Comparison of ENCODE assay signal across 22 cellular contexts in genomic region chr16:72021043-72021442, GRCh38. TPM values are rescaled to one million over a fixed set of nuclear protein-coding genes. Genes with fewer than 3 reads are reported as not detected.
DNase-seq lines count a peak whose midpoint lies in the region; ATAC-seq and TF ChIP-seq lines count a peak whose summit lies in the region.
"Had no signal": no experiment of that assay in that cellular context is flagged by ENCODE, and none has a peak within 500 bp of the region (broad histone marks: within the 10 kb centered on the region; RNA-seq: fewer than 3 reads in every experiment).

No MANE protein-coding gene starts in this region.

- no peak overlapping the region for H2AFZ ChIP-seq in neural progenitor cell (replicated peaks)

- H3K4me1 Mint-ChIP-seq in neural progenitor cell = no peaks in the 10 kb centered on the region
- H3K4me1 Mint-ChIP-seq: activated CD4-positive, alpha-beta T cell treated with anti-CD3 and anti-CD28 coated beads, Interleukin-2, amount 10 ng/mL, durations not matched to agents 24 days and 14 days had no signal

- peaks cover 16% of the 10 kb centered on the region for H3K36me3 Mint-ChIP-seq in neural progenitor cell

- H3K9me3 ChIP-seq in neural progenitor cell (ENCODE audit: low read depth) (no peaks in the 10 kb centered on the region), stomach (no peaks in the 10 kb centered on the region)
- H3K9me3 ChIP-seq: colonic mucosa, left lung, sigmoid colon had no signal

- H4K20me1 ChIP-seq in neural progenitor cell (ENCODE audit: low read depth) = no peaks in the 10 kb centered on the region

- H3K9ac ChIP-seq in neural progenitor cell = no peak overlapping the region

- no peak for TF ChIP-seq EP300 in stomach (IDR thresholded peaks at IDR 0.05)

- H3K36me3 ChIP-seq in neural progenitor cell (no peaks in the 10 kb centered on the region), stomach (peaks cover 12 to 99% (median 93%) of the 10 kb centered on the region in 4 donors)
- H3K36me3 ChIP-seq: colonic mucosa had no signal

- H3K4me2 ChIP-seq in neural progenitor cell = no peak overlapping the region

- H3K9me3 Mint-ChIP-seq in neural progenitor cell = no peaks in the 10 kb centered on the region
- H3K9me3 Mint-ChIP-seq: activated CD4-positive, alpha-beta T cell treated with anti-CD3 and anti-CD28 coated beads, Interleukin-2, amount 10 ng/mL, durations not matched to agents 24 days and 14 days; CD4-positive, alpha-beta T cell; naive thymus-derived CD4-positive, alpha-beta T cell had no signal

- no peak for TF ChIP-seq POLR2A in stomach (IDR thresholded peaks at IDR 0.05)

- no peaks in the 10 kb centered on the region for H3K79me2 ChIP-seq in neural progenitor cell (ENCODE audit: low read depth)

- H3K27ac Mint-ChIP-seq in neural progenitor cell = no peak overlapping the region
- H3K27ac Mint-ChIP-seq: activated CD4-positive, alpha-beta T cell treated with anti-CD3 and anti-CD28 coated beads, Interleukin-2, amount 10 ng/mL, durations not matched to agents 24 days and 14 days; CD4-positive, alpha-beta T cell; naive thymus-derived CD4-positive, alpha-beta T cell had no signal

- TF ChIP-seq CTCF in fibroblast of villous mesenchyme (IDR thresholded peaks at IDR 0.05; ENCODE audit: insufficient read depth, low read depth, low read length) (peak; percentile 28), neural progenitor cell (IDR thresholded peaks at IDR 0.05) (peak; percentile 64), stomach (IDR thresholded peaks at IDR 0.05) (no peak)

- in situ Hi-C loops in SK-MEL-5 (cut with HindIII; ENCODE audit: low pct_unique_long_range_greater_than_20kb, low sequenced_read_pairs) = no loop called here

- peaks cover 3% of the 10 kb centered on the region for H3K27me3 Mint-ChIP-seq in neural progenitor cell (ENCODE audit: insufficient read depth, low read depth)
- H3K27me3 Mint-ChIP-seq: activated CD4-positive, alpha-beta T cell treated with anti-CD3 and anti-CD28 coated beads, Interleukin-2, amount 10 ng/mL, durations not matched to agents 24 days and 14 days; CD4-positive, alpha-beta T cell; naive thymus-derived CD4-positive, alpha-beta T cell had no signal

- no peak for ATAC-seq in HG03139 (IDR thresholded peaks at IDR 0.05; ENCODE audit: unreplicated experiment)
- ATAC-seq: esophagus mucosa; left lung; naive thymus-derived CD4-positive, alpha-beta T cell had no signal

- DNase-seq in ELF-1 (ENCODE audit: low read depth, low spot score) = peak; percentile 44
- peak; percentile 39 for DNase-seq in SK-MEL-5 (ENCODE audit: low read depth, low spot score)
- no peak for DNase-seq in fibroblast of villous mesenchyme (ENCODE audit: low read depth)
- DNase-seq in neural progenitor cell (ENCODE audit: low spot score) = peak; percentile 65
- DNase-seq in NCI-H1436 (lab: John Stamatoyannopoulos, UW) = no peak
- DNase-seq in retina = no peak
- DNase-seq in stomach = no peak
- DNase-seq: activated CD4-positive, alpha-beta T cell treated with anti-CD3 and anti-CD28 coated beads, Interleukin-2, amount 10 ng/mL, durations not matched to agents 24 days and 14 days; CD4-positive, alpha-beta T cell; colonic mucosa; hippocampal formation; left lung; naive thymus-derived CD4-positive, alpha-beta T cell; NCI-H1436 treated with DMSO at 0.1 percent for 48 hours; NCI-H345; Right ventricle myocardium superior; sigmoid colon; stimulated activated CD4-positive, alpha-beta T cell treated with anti-CD3 and anti-CD28 coated beads, Interleukin-4, amount 100 ng/mL, for 4 hours had no signal

- H3F3A ChIP-seq in neural progenitor cell (ENCODE audit: low read depth) = no peaks in the 10 kb centered on the region

- H3K4me1 ChIP-seq in neural progenitor cell (no peaks in the 10 kb centered on the region), stomach (no peaks in the 10 kb centered on the region)
- H3K4me1 ChIP-seq: colonic mucosa, sigmoid colon had no signal

- WGBS in stomach, 5 donors = 80 to 92% (median 84%) methylated on average over 15 of the region's 15 CpGs

- H3K4me3 ChIP-seq in fibroblast of villous mesenchyme (ENCODE audit: low read depth, low read length) = no peak overlapping the region
- no peak overlapping the region for H3K4me3 ChIP-seq in neural progenitor cell
- no peak overlapping the region for H3K4me3 ChIP-seq in stomach
- H3K4me3 ChIP-seq: colonic mucosa, left lung, sigmoid colon had no signal

- H3K4me3 Mint-ChIP-seq in neural progenitor cell = no peak overlapping the region
- H3K4me3 Mint-ChIP-seq: activated CD4-positive, alpha-beta T cell treated with anti-CD3 and anti-CD28 coated beads, Interleukin-2, amount 10 ng/mL, durations not matched to agents 24 days and 14 days; CD4-positive, alpha-beta T cell; naive thymus-derived CD4-positive, alpha-beta T cell had no signal

- H3K27ac ChIP-seq in neural progenitor cell = no peak overlapping the region
- H3K27ac ChIP-seq in stomach = no peak overlapping the region
- H3K27ac ChIP-seq: colonic mucosa, left lung, sigmoid colon had no signal

- intact Hi-C loops in stomach (cut with DNase I; ENCODE audit: low total_unique reads) = no loop called here

- H3K27me3 ChIP-seq in neural progenitor cell (no peaks in the 10 kb centered on the region), stomach (no peaks in the 10 kb centered on the region)
- H3K27me3 ChIP-seq: colonic mucosa, left lung, sigmoid colon had no signal

RNA-seq across cellular contexts. Expression of gene DHODH, which starts 12.5 kb away (rescaled TPM):
- total RNA-seq in SK-MEL-5 (2014; rRNA removed; shearing (Covaris generic)) = 10.1 and 10.5 TPM in 2 replicates
- polyA plus RNA-seq in SK-MEL-5 (2015; cell fraction: cytosol; rRNA removed) = 11.1 and 12.5 TPM in 2 replicates
- 12.2 and 17.3 TPM in 2 replicates for polyA plus RNA-seq in SK-MEL-5 (2015; cell fraction: nucleus; rRNA removed)
- total RNA-seq in fibroblast of villous mesenchyme (3.5 TPM in 2 replicates), neural progenitor cell (ENCODE audit: low replicate concordance) (7.2 and 12.1 TPM in 2 replicates), stomach (1 to 10 TPM in 4 of 5 donors, not detected in 1; 1.2 to 4.5 (median 3.8) TPM)
- 1 to 10 TPM; 2.7 to 6.0 (median 3.6) TPM for polyA plus RNA-seq in stomach

RNA-seq across cellular contexts. Expression of gene PKD1L3, which starts 20.8 kb away (rescaled TPM):
- not detected in 2 replicates for total RNA-seq in SK-MEL-5 (2014; rRNA removed; shearing (Covaris generic))
- polyA plus RNA-seq in SK-MEL-5 (2015; cell fraction: cytosol; rRNA removed) = not detected in 2 replicates
- not detected in 2 replicates for polyA plus RNA-seq in SK-MEL-5 (2015; cell fraction: nucleus; rRNA removed)
- total RNA-seq in fibroblast of villous mesenchyme (not detected in 2 replicates), neural progenitor cell (ENCODE audit: low replicate concordance) (0.03 and 0.04 TPM in 2 replicates), stomach (1 to 10 TPM in 1 of 5 donors, under 1 TPM in 1, not detected in 3; 0.92 to 5.3 TPM)
- polyA plus RNA-seq in stomach = under 1 TPM in 1 of 3 donors, not detected in 2; 0.15 TPM
- total RNA-seq: activated CD4-positive, alpha-beta T cell treated with anti-CD3 and anti-CD28 coated beads, Interleukin-2, amount 10 ng/mL, durations not matched to agents 24 days and 14 days; CD4-positive, alpha-beta T cell; esophagus mucosa; LHCN-M2 had no signal
- polyA plus RNA-seq: naive thymus-derived CD4-positive, alpha-beta T cell had no signal

RNA-seq across cellular contexts. Expression of gene HP, which starts 33.3 kb away (rescaled TPM):
- not detected in 2 replicates for total RNA-seq in SK-MEL-5 (2014; rRNA removed; shearing (Covaris generic))
- not detected in 2 replicates for polyA plus RNA-seq in SK-MEL-5 (2015; cell fraction: cytosol; rRNA removed)
- polyA plus RNA-seq in SK-MEL-5 (2015; cell fraction: nucleus; rRNA removed) = not detected in 2 replicates
- not detected in 2 replicates for total RNA-seq in fibroblast of villous mesenchyme
- total RNA-seq in neural progenitor cell (ENCODE audit: low replicate concordance) = not detected in 2 replicates
- 1 to 10 TPM in 2 of 5 donors, not detected in 3; 3.3 to 8.8 TPM for total RNA-seq in stomach
- polyA plus RNA-seq in stomach = 1 to 10 TPM; 1.6 to 8.0 (median 2.9) TPM
- total RNA-seq: activated CD4-positive, alpha-beta T cell treated with anti-CD3 and anti-CD28 coated beads, Interleukin-2, amount 10 ng/mL, durations not matched to agents 24 days and 14 days; CD4-positive, alpha-beta T cell; LHCN-M2 had no signal

RNA-seq across cellular contexts. Expression of gene HPR, which starts 42.0 kb away (rescaled TPM):
- total RNA-seq in SK-MEL-5 (2014; rRNA removed; shearing (Covaris generic)) = not detected in 2 replicates
- polyA plus RNA-seq in SK-MEL-5 (2015; cell fraction: cytosol; rRNA removed) = not detected in 2 replicates
- polyA plus RNA-seq in SK-MEL-5 (2015; cell fraction: nucleus; rRNA removed) = not detected in 2 replicates
- total RNA-seq in fibroblast of villous mesenchyme = not detected in 2 replicates
- 0.37 TPM in 1 of 2 replicates, not detected in the other for total RNA-seq in neural progenitor cell (ENCODE audit: low replicate concordance)
- 1 to 10 TPM in 1 of 5 donors, under 1 TPM in 1, not detected in 3; 0.55 to 8.7 TPM for total RNA-seq in stomach
- 1 to 10 TPM in 1 of 3 donors, under 1 TPM in 1, not detected in 1; 0.43 to 1.5 TPM for polyA plus RNA-seq in stomach
- total RNA-seq: activated CD4-positive, alpha-beta T cell treated with anti-CD3 and anti-CD28 coated beads, Interleukin-2, amount 10 ng/mL, durations not matched to agents 24 days and 14 days; CD4-positive, alpha-beta T cell; esophagus mucosa; LHCN-M2; naive thymus-derived CD4-positive, alpha-beta T cell; ureter had no signal

Comparison
In these comparisons a context has a peak if more than half of its experiments do, and no peak if none do; other contexts are left out.
1. DNase-seq: peak in ELF-1 (single experiment), SK-MEL-5 (single experiment) and neural progenitor cell (single experiment); none in fibroblast of villous mesenchyme (single experiment), NCI-H1436 (single experiment), retina (single experiment) and stomach (single experiment).
2. CTCF ChIP-seq: peak in fibroblast of villous mesenchyme (single experiment) and neural progenitor cell (single experiment); none in stomach (0 of 7).